In the genomic region with DNA sequence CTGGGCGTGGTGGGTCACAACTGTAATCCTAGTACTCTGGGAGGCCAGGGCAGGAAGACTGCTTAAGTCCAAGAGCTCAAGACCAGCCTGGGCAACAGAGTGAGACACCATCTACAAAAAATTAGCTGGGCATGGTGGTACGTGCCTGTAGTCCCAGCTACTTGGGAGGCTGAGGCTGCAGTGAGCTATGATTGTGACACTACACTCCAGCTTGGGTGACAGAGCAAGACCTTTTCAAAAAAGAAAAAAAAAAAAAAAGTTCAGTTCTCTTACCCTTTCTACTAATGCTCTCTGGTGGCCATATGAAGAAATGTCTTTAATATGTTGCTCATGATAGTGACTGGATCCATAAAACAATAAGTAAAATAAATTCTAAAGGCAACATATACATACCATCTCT, we compare ENCODE assay signal across 8 cellular contexts. TPM values are rescaled to one million over a fixed set of nuclear protein-coding genes. Genes with fewer than 3 reads are reported as not detected.
A peak's percentile ranks its signal among the peaks of the same experiment; 100 is the strongest.
DNase-seq lines count a peak whose midpoint lies in the region; ATAC-seq and TF ChIP-seq lines count a peak whose summit lies in the region.

No MANE protein-coding gene starts in this region.

- peaks cover 62% of the 10 kb centered on the region for H3K36me3 Mint-ChIP-seq in GM23338 (ENCODE audit: low read depth)

- peak in 1 of 2 experiments; percentile 57; a peak in 3 of 4 replicates for TF ChIP-seq CTCF in GM23338 (conservative IDR thresholded peaks at IDR 0.05; ENCODE audit: low read depth in 2 of 2)

- H3K4me3 ChIP-seq in GM23338: no peak overlapping the region

- no peaks in the 10 kb centered on the region for H3K27me3 ChIP-seq in GM23338 (ENCODE audit: insufficient read depth)

- ATAC-seq in GM23338: no peak; the same call in 2 of the 3 replicates

- H3K4me1 ChIP-seq in GM23338 (ENCODE audit: insufficient read depth): no peaks in the 10 kb centered on the region

- no peaks in the 10 kb centered on the region for H3K4me1 Mint-ChIP-seq in GM23338

- no peaks in the 10 kb centered on the region for H3F3A ChIP-seq in GM23338 (replicated peaks; ENCODE audit: low read depth)

- no peak overlapping the region for H3K4me2 ChIP-seq in GM23338

- H3K27ac ChIP-seq in GM23338 (ENCODE audit: low read depth): no peak overlapping the region

- H4K20me1 ChIP-seq in GM23338 (replicated peaks; ENCODE audit: insufficient read depth): no peaks in the 10 kb centered on the region; the same call in none of the 2 replicates

- peaks cover 2% of the 10 kb centered on the region for H3K27me3 Mint-ChIP-seq in GM23338 (ENCODE audit: insufficient read depth, low read depth, poor library complexity)

- peaks cover 18% of the 10 kb centered on the region for H3K79me2 ChIP-seq in GM23338 (replicated peaks; ENCODE audit: insufficient read depth)

- H3K9me3 Mint-ChIP-seq in GM23338: no peaks in the 10 kb centered on the region

- H3K27ac Mint-ChIP-seq in GM23338: no peak overlapping the region

- no peak overlapping the region for H3K4me3 Mint-ChIP-seq in GM23338

- peak; percentile 29 for DNase-seq in DMS 273 (lab: John Stamatoyannopoulos, UW; ENCODE audit: unreplicated experiment)
- peak; percentile 59 for DNase-seq in GM23338 (ENCODE audit: low spot score)
- peak; percentile 34 for DNase-seq in NCI-H82 (lab: John Stamatoyannopoulos, UW)
- peak; percentile 10 to 21 for DNase-seq in dermis microvascular lymphatic vessel endothelial cell (ENCODE audit: low read depth in 2 of 2)
- DNase-seq in stromal cell of bone marrow (ENCODE audit: low read depth): peak; percentile 13
- no peak for DNase-seq in KG1 (lab: John Stamatoyannopoulos, UW)
- DNase-seq in activated CD8-positive, alpha-beta memory T cell treated with anti-CD3 and anti-CD28 coated beads, Interleukin-2, amount 50 U/mL, for 48 hours: no peak
- no peak for DNase-seq in stimulated activated CD4-positive, alpha-beta T cell treated with anti-CD3 and anti-CD28 coated beads, Interleukin-1b, Interleukin-23, amount 100 ng/mL, for 48 hours

- H3K9me2 ChIP-seq in GM23338 (ENCODE audit: insufficient read depth): no peaks in the 10 kb centered on the region

- peaks cover 30% of the 10 kb centered on the region for H3K36me3 ChIP-seq in GM23338 (ENCODE audit: insufficient read depth)

- no peak overlapping the region for H2AFZ ChIP-seq in GM23338

TF ChIP-seq in GM23338, 12 proteins besides CTCF, POLR2A, EP300 and RAD21 (continues in another document):
- TF ChIP-seq EZH2phosphoT487 (IDR thresholded peaks at IDR 0.05; ENCODE audit: unreplicated experiment): no peak
- TF ChIP-seq ZNF331 (CRISPR knock-in tag; IDR thresholded peaks at IDR 0.05; ENCODE audit: low read depth): no peak
- TF ChIP-seq, protein P1, sequence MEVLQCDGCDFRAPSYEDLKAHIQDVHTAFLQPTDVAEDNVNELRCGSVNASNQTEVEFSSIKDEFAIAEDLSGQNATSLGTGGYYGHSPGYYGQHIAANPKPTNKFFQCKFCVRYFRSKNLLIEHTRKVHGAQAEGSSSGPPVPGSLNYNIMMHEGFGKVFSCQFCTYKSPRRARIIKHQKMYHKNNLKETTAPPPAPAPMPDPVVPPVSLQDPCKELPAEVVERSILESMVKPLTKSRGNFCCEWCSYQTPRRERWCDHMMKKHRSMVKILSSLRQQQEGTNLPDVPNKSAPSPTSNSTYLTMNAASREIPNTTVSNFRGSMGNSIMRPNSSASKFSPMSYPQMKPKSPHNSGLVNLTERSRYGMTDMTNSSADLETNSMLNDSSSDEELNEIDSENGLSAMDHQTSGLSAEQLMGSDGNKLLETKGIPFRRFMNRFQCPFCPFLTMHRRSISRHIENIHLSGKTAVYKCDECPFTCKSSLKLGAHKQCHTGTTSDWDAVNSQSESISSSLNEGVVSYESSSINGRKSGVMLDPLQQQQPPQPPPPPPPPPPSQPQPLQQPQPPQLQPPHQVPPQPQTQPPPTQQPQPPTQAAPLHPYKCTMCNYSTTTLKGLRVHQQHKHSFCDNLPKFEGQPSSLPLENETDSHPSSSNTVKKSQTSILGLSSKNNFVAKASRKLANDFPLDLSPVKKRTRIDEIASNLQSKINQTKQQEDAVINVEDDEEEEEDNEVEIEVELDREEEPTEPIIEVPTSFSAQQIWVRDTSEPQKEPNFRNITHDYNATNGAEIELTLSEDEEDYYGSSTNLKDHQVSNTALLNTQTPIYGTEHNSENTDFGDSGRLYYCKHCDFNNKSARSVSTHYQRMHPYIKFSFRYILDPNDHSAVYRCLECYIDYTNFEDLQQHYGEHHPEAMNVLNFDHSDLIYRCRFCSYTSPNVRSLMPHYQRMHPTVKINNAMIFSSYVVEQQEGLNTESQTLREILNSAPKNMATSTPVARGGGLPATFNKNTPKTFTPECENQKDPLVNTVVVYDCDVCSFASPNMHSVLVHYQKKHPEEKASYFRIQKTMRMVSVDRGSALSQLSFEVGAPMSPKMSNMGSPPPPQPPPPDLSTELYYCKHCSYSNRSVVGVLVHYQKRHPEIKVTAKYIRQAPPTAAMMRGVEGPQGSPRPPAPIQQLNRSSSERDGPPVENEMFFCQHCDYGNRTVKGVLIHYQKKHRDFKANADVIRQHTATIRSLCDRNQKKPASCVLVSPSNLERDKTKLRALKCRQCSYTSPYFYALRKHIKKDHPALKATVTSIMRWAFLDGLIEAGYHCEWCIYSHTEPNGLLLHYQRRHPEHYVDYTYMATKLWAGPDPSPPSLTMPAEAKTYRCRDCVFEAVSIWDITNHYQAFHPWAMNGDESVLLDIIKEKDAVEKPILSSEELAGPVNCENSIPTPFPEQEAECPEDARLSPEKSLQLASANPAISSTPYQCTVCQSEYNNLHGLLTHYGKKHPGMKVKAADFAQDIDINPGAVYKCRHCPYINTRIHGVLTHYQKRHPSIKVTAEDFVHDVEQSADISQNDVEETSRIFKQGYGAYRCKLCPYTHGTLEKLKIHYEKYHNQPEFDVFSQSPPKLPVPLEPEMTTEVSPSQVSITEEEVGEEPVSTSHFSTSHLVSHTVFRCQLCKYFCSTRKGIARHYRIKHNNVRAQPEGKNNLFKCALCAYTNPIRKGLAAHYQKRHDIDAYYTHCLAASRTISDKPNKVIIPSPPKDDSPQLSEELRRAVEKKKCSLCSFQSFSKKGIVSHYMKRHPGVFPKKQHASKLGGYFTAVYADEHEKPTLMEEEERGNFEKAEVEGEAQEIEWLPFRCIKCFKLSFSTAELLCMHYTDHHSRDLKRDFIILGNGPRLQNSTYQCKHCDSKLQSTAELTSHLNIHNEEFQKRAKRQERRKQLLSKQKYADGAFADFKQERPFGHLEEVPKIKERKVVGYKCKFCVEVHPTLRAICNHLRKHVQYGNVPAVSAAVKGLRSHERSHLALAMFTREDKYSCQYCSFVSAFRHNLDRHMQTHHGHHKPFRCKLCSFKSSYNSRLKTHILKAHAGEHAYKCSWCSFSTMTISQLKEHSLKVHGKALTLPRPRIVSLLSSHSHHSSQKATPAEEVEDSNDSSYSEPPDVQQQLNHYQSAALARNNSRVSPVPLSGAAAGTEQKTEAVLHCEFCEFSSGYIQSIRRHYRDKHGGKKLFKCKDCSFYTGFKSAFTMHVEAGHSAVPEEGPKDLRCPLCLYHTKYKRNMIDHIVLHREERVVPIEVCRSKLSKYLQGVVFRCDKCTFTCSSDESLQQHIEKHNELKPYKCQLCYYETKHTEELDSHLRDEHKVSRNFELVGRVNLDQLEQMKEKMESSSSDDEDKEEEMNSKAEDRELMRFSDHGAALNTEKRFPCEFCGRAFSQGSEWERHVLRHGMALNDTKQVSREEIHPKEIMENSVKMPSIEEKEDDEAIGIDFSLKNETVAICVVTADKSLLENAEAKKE (CRISPR knock-in tag; IDR thresholded peaks at IDR 0.05): no peak
- no peak for TF ChIP-seq JUNB (IDR thresholded peaks at IDR 0.05; ENCODE audit: unreplicated experiment)
- TF ChIP-seq POLR2AphosphoS5 (IDR thresholded peaks at IDR 0.05; ENCODE audit: low read depth): no peak
- TF ChIP-seq, protein P2, sequence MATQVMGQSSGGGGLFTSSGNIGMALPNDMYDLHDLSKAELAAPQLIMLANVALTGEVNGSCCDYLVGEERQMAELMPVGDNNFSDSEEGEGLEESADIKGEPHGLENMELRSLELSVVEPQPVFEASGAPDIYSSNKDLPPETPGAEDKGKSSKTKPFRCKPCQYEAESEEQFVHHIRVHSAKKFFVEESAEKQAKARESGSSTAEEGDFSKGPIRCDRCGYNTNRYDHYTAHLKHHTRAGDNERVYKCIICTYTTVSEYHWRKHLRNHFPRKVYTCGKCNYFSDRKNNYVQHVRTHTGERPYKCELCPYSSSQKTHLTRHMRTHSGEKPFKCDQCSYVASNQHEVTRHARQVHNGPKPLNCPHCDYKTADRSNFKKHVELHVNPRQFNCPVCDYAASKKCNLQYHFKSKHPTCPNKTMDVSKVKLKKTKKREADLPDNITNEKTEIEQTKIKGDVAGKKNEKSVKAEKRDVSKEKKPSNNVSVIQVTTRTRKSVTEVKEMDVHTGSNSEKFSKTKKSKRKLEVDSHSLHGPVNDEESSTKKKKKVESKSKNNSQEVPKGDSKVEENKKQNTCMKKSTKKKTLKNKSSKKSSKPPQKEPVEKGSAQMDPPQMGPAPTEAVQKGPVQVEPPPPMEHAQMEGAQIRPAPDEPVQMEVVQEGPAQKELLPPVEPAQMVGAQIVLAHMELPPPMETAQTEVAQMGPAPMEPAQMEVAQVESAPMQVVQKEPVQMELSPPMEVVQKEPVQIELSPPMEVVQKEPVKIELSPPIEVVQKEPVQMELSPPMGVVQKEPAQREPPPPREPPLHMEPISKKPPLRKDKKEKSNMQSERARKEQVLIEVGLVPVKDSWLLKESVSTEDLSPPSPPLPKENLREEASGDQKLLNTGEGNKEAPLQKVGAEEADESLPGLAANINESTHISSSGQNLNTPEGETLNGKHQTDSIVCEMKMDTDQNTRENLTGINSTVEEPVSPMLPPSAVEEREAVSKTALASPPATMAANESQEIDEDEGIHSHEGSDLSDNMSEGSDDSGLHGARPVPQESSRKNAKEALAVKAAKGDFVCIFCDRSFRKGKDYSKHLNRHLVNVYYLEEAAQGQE (IDR thresholded peaks at IDR 0.05; ENCODE audit: unreplicated experiment): no peak
- TF ChIP-seq STAT1 (IDR thresholded peaks at IDR 0.05; ENCODE audit: unreplicated experiment): no peak
- no peak for TF ChIP-seq EZH2 (IDR thresholded peaks at IDR 0.05; ENCODE audit: low read depth, unreplicated experiment)

RNA-seq across cellular contexts. Expression of gene TYW5, which starts 14.9 kb away (rescaled TPM):
- 18.4 and 19.6 TPM in 2 replicates for total RNA-seq in GM23338 (2014; rRNA removed; shearing (Covaris generic))
- polyA plus RNA-seq in GM23338 (2016; fragmentation: Nextera tagmentation; extraction: Ambion mirVana): 10.6 and 12.4 TPM in 2 replicates
- 4.2 and 5.1 TPM in 2 replicates for total RNA-seq in dermis microvascular lymphatic vessel endothelial cell

RNA-seq across cellular contexts. Expression of gene MAIP1, which starts 15.0 kb away (rescaled TPM):
- 36.0 and 59.0 TPM in 2 replicates for total RNA-seq in GM23338 (2014; rRNA removed; shearing (Covaris generic))
- polyA plus RNA-seq in GM23338 (2016; fragmentation: Nextera tagmentation; extraction: Ambion mirVana): 34.0 and 41.9 TPM in 2 replicates
- total RNA-seq in dermis microvascular lymphatic vessel endothelial cell: 24.9 and 28.4 TPM in 2 replicates

RNA-seq across cellular contexts. Expression of gene C2orf69, which starts 29.3 kb away (rescaled TPM):
- total RNA-seq in GM23338 (2014; rRNA removed; shearing (Covaris generic)): 36.6 and 39.2 TPM in 2 replicates
- 31.2 and 33.4 TPM in 2 replicates for polyA plus RNA-seq in GM23338 (2016; fragmentation: Nextera tagmentation; extraction: Ambion mirVana)
- total RNA-seq in dermis microvascular lymphatic vessel endothelial cell: 6.4 and 9.2 TPM in 2 replicates

Comparison
In these comparisons a context has a peak if more than half of its experiments do, and no peak if none do; other contexts are left out.
1. DNase-seq: peak in DMS 273 (single experiment), GM23338 (single experiment), NCI-H82 (single experiment), dermis microvascular lymphatic vessel endothelial cell (2 of 2) and stromal cell of bone marrow (single experiment); none in KG1 (single experiment), activated CD8-positive, alpha-beta memory T cell treated with anti-CD3 and anti-CD28 coated beads, Interleukin-2, amount 50 U/mL, for 48 hours (single experiment) and stimulated activated CD4-positive, alpha-beta T cell treated with anti-CD3 and anti-CD28 coated beads, Interleukin-1b, Interleukin-23, amount 100 ng/mL, for 48 hours (single experiment).